8 cellular contexts compared by ENCODE assay signal in the genomic region with DNA sequence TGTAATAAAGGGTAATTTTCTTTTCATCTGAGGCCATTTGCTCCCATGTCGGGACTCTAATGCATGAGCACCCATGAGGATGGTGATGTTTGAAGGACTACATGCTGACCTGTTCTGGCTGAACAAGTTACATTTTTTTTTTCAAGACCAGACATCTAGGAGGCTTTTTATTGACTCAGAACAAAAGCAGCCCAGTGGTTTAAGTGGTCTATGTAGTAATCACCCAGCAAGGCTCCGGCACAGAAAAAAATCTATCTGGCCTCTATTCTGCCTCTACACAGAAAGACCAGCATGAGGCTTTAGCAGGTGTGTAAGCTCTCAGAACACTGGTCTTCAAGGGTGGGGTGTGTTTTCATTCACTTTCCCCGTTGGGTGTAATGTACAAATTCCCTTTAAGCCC. TPM values are rescaled to one million over a fixed set of nuclear protein-coding genes. Genes with fewer than 3 reads are reported as not detected.
DNase-seq lines count a peak whose midpoint lies in the region; ATAC-seq and TF ChIP-seq lines count a peak whose summit lies in the region.

No MANE protein-coding gene starts in this region.

- H3K4me3 ChIP-seq in naive thymus-derived CD4-positive, alpha-beta T cell (ENCODE audit: low read length) = no peak overlapping the region
- H3K4me3 ChIP-seq in esophagus squamous epithelium = no peak overlapping the region

- no peaks in the 10 kb centered on the region for H3K27me3 Mint-ChIP-seq in naive thymus-derived CD4-positive, alpha-beta T cell

- POLR2A ChIA-PET in naive thymus-derived CD4-positive, alpha-beta T cell (lab: Charles Lee) = interaction anchor here (0.7 to 1.2 kb wide), 3 partner anchors 10 to 151 kb away, joined by 4 read pairs; no protein-coding TSS in a partner anchor

- no peaks in the 10 kb centered on the region for H3K27me3 ChIP-seq in naive thymus-derived CD4-positive, alpha-beta T cell (ENCODE audit: control insufficient read depth in 2 of 2, insufficient read depth in 2 of 2, low read length in 2 of 2)
- no peaks in the 10 kb centered on the region for H3K27me3 ChIP-seq in esophagus squamous epithelium

- H3K27ac Mint-ChIP-seq in naive thymus-derived CD4-positive, alpha-beta T cell = peak overlapping the region in 5 of 9 donors; percentile 26 to 62 (median 46)

- 63 to 74% methylated on average over 3 of the region's 3 CpGs for WGBS in esophagus squamous epithelium, 2 donors

- peak overlapping the region in 1 of 10 donors; percentile 13 for H3K4me3 Mint-ChIP-seq in naive thymus-derived CD4-positive, alpha-beta T cell

- H3K9me3 Mint-ChIP-seq in naive thymus-derived CD4-positive, alpha-beta T cell = no peaks in the 10 kb centered on the region

- ATAC-seq in GM18909 (IDR thresholded peaks at IDR 0.05; ENCODE audit: poor library complexity, unreplicated experiment) (peak; percentile 94), HG02678 (IDR thresholded peaks at IDR 0.05; ENCODE audit: unreplicated experiment) (peak; percentile 92)
- no peak for ATAC-seq in naive thymus-derived CD4-positive, alpha-beta T cell

- no peak overlapping the region for H3K27ac ChIP-seq in naive thymus-derived CD4-positive, alpha-beta T cell (ENCODE audit: low read depth, low read length)
- H3K27ac ChIP-seq in esophagus squamous epithelium = no peak overlapping the region

- H3K4me1 Mint-ChIP-seq in naive thymus-derived CD4-positive, alpha-beta T cell = peaks cover 5 to 66% (median 52%) of the 10 kb centered on the region in 7 donors

- TF ChIP-seq CTCF in esophagus squamous epithelium (IDR thresholded peaks at IDR 0.05) = no peak

- TF ChIP-seq POLR2A in esophagus squamous epithelium (IDR thresholded peaks at IDR 0.05) = no peak

- intact Hi-C loops in naive thymus-derived CD4-positive, alpha-beta T cell (cut with micrococcal nuclease) = loop anchor here in 1 of 2 donors (2.0 kb wide), 1 partner anchor 111 kb away; no protein-coding TSS in a partner anchor
- intact Hi-C loops in esophagus squamous epithelium (cut with DNase I) = no loop called here

- no peaks in the 10 kb centered on the region for H3K36me3 ChIP-seq in naive thymus-derived CD4-positive, alpha-beta T cell (ENCODE audit: control insufficient read depth in 2 of 3, insufficient read depth in 3 of 3, low read length in 3 of 3)
- H3K36me3 ChIP-seq in esophagus squamous epithelium = no peaks in the 10 kb centered on the region

- peaks cover 0 to 9% (median 4%) of the 10 kb centered on the region in 5 donors for H3K36me3 Mint-ChIP-seq in naive thymus-derived CD4-positive, alpha-beta T cell

- H3K4me1 ChIP-seq in naive thymus-derived CD4-positive, alpha-beta T cell (ENCODE audit: control insufficient read depth in 2 of 2, insufficient read depth in 2 of 2, low read length in 2 of 2) = peaks cover 5% of the 10 kb centered on the region in 2 donors
- H3K4me1 ChIP-seq in esophagus squamous epithelium = no peaks in the 10 kb centered on the region

- DNase-seq in NCI-H1930 (lab: John Stamatoyannopoulos, UW) (peak; percentile 63 to 77), esophagus squamous epithelium (lab: John Stamatoyannopoulos, UW) (no peak), NCI-H2171 treated with DMSO at 0.1 percent for 48 hours (lab: John Stamatoyannopoulos, UW) (no peak), NCI-H1436 treated with DMSO at 0.1 percent for 48 hours (lab: John Stamatoyannopoulos, UW) (no peak), putamen (ENCODE audit: low spot score) (no peak)
- no peak for DNase-seq in naive thymus-derived CD4-positive, alpha-beta T cell

- H3K9me3 ChIP-seq in naive thymus-derived CD4-positive, alpha-beta T cell (ENCODE audit: control insufficient read depth in 2 of 3, low read length in 3 of 3) = no peaks in the 10 kb centered on the region
- H3K9me3 ChIP-seq in esophagus squamous epithelium = no peaks in the 10 kb centered on the region

- CTCF ChIA-PET in naive thymus-derived CD4-positive, alpha-beta T cell (lab: Charles Lee) = interaction anchor here (0.6 to 2.9 kb wide), 2 partner anchors 27 to 518 kb away, joined by 3 to 14 read pairs; no protein-coding TSS in a partner anchor

RNA-seq across cellular contexts. Expression of a gene that starts 15.8 kb away (rescaled TPM):
- total RNA-seq in naive thymus-derived CD4-positive, alpha-beta T cell = 10 to 100 TPM in 3 of 5 experiments, 1 to 10 TPM in 2; 8.2 to 18.3 (median 12.3) TPM
- polyA plus RNA-seq in naive thymus-derived CD4-positive, alpha-beta T cell = 1 to 10 TPM; 2.1 to 2.4 TPM
- total RNA-seq in esophagus squamous epithelium = 1 to 10 TPM in 3 of 4 donors, under 1 TPM in 1; 0.53 to 3.6 (median 1.5) TPM

Comparison
In these comparisons a context has a peak if more than half of its experiments do, and no peak if none do; other contexts are left out.
1. DNase-seq: peak in NCI-H1930 (2 of 2); none in naive thymus-derived CD4-positive, alpha-beta T cell (0 of 9), esophagus squamous epithelium (single experiment), NCI-H2171 treated with DMSO at 0.1 percent for 48 hours (single experiment), NCI-H1436 treated with DMSO at 0.1 percent for 48 hours (single experiment) and putamen (single experiment).